ENCODE assay signal across 1 cellular context in the genomic region with DNA sequence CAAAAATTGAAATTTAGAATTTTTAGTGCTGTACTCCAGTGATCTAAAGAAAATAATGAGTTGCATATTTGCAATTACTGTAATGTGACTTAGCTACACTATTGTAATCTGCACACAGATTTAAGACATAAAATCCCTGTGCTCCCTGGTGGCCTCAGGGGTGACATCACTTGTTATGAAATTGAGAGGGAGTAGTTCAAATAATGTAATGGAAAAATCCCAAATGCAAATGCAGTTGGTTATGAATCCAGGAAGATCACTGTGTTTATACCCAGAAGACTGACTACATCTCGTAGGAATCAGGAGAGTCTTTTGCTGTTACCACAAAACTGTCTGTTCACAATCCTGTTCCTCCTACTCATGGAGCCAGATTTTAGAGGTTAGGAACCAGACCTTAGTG.
TF ChIP-seq lines count a peak whose summit lies in the region.

No MANE protein-coding gene starts in this region.

TF ChIP-seq in IMR-90, 13 proteins besides CTCF, POLR2A, EP300 and RAD21:
- TF ChIP-seq, protein P1, sequence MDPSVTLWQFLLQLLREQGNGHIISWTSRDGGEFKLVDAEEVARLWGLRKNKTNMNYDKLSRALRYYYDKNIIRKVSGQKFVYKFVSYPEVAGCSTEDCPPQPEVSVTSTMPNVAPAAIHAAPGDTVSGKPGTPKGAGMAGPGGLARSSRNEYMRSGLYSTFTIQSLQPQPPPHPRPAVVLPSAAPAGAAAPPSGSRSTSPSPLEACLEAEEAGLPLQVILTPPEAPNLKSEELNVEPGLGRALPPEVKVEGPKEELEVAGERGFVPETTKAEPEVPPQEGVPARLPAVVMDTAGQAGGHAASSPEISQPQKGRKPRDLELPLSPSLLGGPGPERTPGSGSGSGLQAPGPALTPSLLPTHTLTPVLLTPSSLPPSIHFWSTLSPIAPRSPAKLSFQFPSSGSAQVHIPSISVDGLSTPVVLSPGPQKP (IDR thresholded peaks at IDR 0.05; ENCODE audit: borderline replicate concordance, low read depth, low read length) = no peak
- peak; percentile 12; the same call in 1 of the 2 replicates for TF ChIP-seq MAZ (IDR thresholded peaks at IDR 0.05; ENCODE audit: borderline replicate concordance, low read depth, low read length)
- TF ChIP-seq RCOR1 (IDR thresholded peaks at IDR 0.05; ENCODE audit: insufficient replicate concordance, low read length) = no peak
- TF ChIP-seq, protein P2, sequence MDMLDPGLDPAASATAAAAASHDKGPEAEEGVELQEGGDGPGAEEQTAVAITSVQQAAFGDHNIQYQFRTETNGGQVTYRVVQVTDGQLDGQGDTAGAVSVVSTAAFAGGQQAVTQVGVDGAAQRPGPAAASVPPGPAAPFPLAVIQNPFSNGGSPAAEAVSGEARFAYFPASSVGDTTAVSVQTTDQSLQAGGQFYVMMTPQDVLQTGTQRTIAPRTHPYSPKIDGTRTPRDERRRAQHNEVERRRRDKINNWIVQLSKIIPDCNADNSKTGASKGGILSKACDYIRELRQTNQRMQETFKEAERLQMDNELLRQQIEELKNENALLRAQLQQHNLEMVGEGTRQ (IDR thresholded peaks at IDR 0.05; ENCODE audit: low read depth, low read length) = no peak
- TF ChIP-seq MXI1 (IDR thresholded peaks at IDR 0.05; ENCODE audit: borderline replicate concordance, low read depth, low read length) = no peak
- TF ChIP-seq NFE2L2 (IDR thresholded peaks at IDR 0.05; ENCODE audit: low read depth, low read length) = 0 out of 2 replicates have a peak, but pooled peaks have one; percentile 6
- no peak for TF ChIP-seq CHD1 (IDR thresholded peaks at IDR 0.05; ENCODE audit: low read depth, low read length)
- no peak for TF ChIP-seq RFX5 (IDR thresholded peaks at IDR 0.05; ENCODE audit: low read depth, low read length)
- TF ChIP-seq SMC3 (IDR thresholded peaks at IDR 0.05; ENCODE audit: low read depth, low read length) = no peak
- TF ChIP-seq FOS (IDR thresholded peaks at IDR 0.05; ENCODE audit: low read depth, low read length) = peak; percentile 65; the same call in 1 of the 2 replicates
- no peak for TF ChIP-seq MAFK (IDR thresholded peaks at IDR 0.05; ENCODE audit: low read depth, low read length)
- TF ChIP-seq CEBPB (IDR thresholded peaks at IDR 0.05; ENCODE audit: low read depth, low read length) = peak; percentile 81
- TF ChIP-seq BHLHE40 (IDR thresholded peaks at IDR 0.05; ENCODE audit: low read depth, low read length) = 0 out of 2 replicates have a peak, but pooled peaks have one; percentile 4
